ENCODE assay signal across 1 cellular context in the genomic region with DNA sequence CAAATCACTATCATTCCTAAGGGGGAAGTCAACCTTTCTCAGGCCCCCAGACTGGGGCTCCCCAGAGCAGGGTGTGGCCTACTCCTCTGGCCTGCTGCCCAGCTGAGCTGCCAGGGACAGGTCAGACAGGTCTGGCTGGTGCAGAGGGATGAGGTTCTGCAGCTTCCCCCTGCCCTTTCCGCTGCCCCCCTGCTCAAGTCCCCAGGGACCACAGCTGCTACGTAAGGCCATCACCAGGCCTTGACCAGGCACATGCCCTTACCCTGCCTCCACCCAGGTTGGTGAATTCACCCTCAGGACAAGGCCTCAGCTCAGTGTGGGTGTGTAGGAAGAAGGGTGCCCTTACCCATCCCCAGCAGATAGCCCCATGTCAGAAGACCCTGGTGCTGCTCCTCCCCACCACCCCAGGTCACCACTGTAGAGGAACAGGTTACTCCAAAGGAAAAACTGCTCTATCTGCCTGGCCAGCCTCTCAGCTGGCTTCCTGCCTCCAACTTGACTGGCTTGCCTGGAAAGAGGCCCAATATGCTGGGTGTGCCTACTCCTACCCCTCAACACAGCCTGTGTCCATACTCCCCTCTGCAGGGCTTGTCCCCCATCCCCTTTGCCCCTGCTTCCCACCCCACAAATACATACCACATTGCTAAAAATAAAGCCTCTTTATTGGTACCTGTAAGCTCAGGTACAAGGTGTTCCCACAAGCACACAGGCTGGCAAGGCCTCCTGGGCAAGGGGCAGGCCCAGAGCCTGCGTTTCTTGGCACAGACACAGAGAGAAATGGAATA.
TF ChIP-seq lines count a peak whose summit lies in the region.

No MANE protein-coding gene starts in this region.

TF ChIP-seq in GM23338, 12 proteins besides CTCF, POLR2A, EP300 and RAD21 (continued from another document):
- TF ChIP-seq, protein P1, sequence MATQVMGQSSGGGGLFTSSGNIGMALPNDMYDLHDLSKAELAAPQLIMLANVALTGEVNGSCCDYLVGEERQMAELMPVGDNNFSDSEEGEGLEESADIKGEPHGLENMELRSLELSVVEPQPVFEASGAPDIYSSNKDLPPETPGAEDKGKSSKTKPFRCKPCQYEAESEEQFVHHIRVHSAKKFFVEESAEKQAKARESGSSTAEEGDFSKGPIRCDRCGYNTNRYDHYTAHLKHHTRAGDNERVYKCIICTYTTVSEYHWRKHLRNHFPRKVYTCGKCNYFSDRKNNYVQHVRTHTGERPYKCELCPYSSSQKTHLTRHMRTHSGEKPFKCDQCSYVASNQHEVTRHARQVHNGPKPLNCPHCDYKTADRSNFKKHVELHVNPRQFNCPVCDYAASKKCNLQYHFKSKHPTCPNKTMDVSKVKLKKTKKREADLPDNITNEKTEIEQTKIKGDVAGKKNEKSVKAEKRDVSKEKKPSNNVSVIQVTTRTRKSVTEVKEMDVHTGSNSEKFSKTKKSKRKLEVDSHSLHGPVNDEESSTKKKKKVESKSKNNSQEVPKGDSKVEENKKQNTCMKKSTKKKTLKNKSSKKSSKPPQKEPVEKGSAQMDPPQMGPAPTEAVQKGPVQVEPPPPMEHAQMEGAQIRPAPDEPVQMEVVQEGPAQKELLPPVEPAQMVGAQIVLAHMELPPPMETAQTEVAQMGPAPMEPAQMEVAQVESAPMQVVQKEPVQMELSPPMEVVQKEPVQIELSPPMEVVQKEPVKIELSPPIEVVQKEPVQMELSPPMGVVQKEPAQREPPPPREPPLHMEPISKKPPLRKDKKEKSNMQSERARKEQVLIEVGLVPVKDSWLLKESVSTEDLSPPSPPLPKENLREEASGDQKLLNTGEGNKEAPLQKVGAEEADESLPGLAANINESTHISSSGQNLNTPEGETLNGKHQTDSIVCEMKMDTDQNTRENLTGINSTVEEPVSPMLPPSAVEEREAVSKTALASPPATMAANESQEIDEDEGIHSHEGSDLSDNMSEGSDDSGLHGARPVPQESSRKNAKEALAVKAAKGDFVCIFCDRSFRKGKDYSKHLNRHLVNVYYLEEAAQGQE (IDR thresholded peaks at IDR 0.05; ENCODE audit: unreplicated experiment), result no peak
- TF ChIP-seq POLR2AphosphoS5 (IDR thresholded peaks at IDR 0.05; ENCODE audit: low read depth) (no peak), STAT1 (IDR thresholded peaks at IDR 0.05; ENCODE audit: unreplicated experiment) (no peak), ZNF114 (CRISPR knock-in tag; IDR thresholded peaks at IDR 0.05) (no peak), EZH2phosphoT487 (IDR thresholded peaks at IDR 0.05; ENCODE audit: unreplicated experiment) (no peak), EZH2 (IDR thresholded peaks at IDR 0.05; ENCODE audit: low read depth, unreplicated experiment) (no peak)
